8 cellular contexts compared by ENCODE assay signal in genomic region chr1:62439652-62440371, GRCh38.
DNase-seq lines count a peak whose midpoint lies in the region; ATAC-seq lines count a peak whose summit lies in the region.

No MANE protein-coding gene starts in this region.

- ATAC-seq in GM18508 (IDR thresholded peaks at IDR 0.05; ENCODE audit: insufficient read depth, unreplicated experiment) (peak; percentile 32), HG02571 (IDR thresholded peaks at IDR 0.05; ENCODE audit: unreplicated experiment) (peak; percentile 17)

- H3K27me3 ChIP-seq in iPS-20b (ENCODE audit: insufficient read depth, low read length) = no peaks in the 10 kb centered on the region

- peak overlapping the region; percentile 8; the same call in 1 of the 2 replicates for H3K9ac ChIP-seq in iPS-20b (ENCODE audit: low read depth, low read length)

- no peaks in the 10 kb centered on the region for H3K9me3 ChIP-seq in iPS-20b (ENCODE audit: insufficient read depth, low read depth, low read length)

- peaks cover 8% of the 10 kb centered on the region; the same call in 1 of the 2 replicates for H3K4me1 ChIP-seq in iPS-20b (ENCODE audit: insufficient read depth, low read length)

- no peak overlapping the region for H3K27ac ChIP-seq in iPS-20b (ENCODE audit: low read length)

- peaks cover 51% of the 10 kb centered on the region for H3K36me3 ChIP-seq in iPS-20b (ENCODE audit: insufficient read depth, low read depth, low read length)

- H3K4me3 ChIP-seq in iPS-20b (ENCODE audit: low read length) = peak overlapping the region; percentile 23; the same call in 1 of the 2 replicates

- DNase-seq in OCI-M1 (lab: John Stamatoyannopoulos, UW) (peak; percentile 19), DMS114 treated with DMSO at 0.1 percent for 48 hours (lab: John Stamatoyannopoulos, UW; ENCODE audit: unreplicated experiment) (no peak), GOT3 (lab: John Stamatoyannopoulos, UW) (no peak), NCI-H2081 treated with DMSO at 0.1 percent for 48 hours (lab: John Stamatoyannopoulos, UW) (no peak)
- DNase-seq in stimulated activated CD4-positive, alpha-beta T cell treated with anti-CD3 and anti-CD28 coated beads, Interleukin-4, amount 100 ng/mL, for 24 hours = no peak
